In genomic region chr2:181678033-181678586, GRCh38 we compare ENCODE assay signal across 8 cellular contexts. TPM values are rescaled to one million over a fixed set of nuclear protein-coding genes. Genes with fewer than 3 reads are reported as not detected.
DNase-seq lines count a peak whose midpoint lies in the region; ATAC-seq, FAIRE-seq and TF ChIP-seq lines count a peak whose summit lies in the region.

No MANE protein-coding gene starts in this region.

- peaks cover 92% of the 10 kb centered on the region for H3K27me3 ChIP-seq in hepatocyte
- H3K27me3 ChIP-seq in spleen (replicated peaks in 1 of 7): peaks cover 14 to 87% (median 65%) of the 10 kb centered on the region in 7 donors

- H3K9me3 ChIP-seq in hepatocyte (ENCODE audit: low read depth) (no peaks in the 10 kb centered on the region), spleen (peaks cover 0 to 7% (median 0%) of the 10 kb centered on the region in 8 donors)

- intact Hi-C loops in spleen (cut with DNase I; ENCODE audit: low total_unique reads): no loop called here

- DNase-seq in RPMI7951 (ENCODE audit: low read depth): peak; percentile 66
- DNase-seq in activated naive CD8-positive, alpha-beta T cell treated with anti-CD3 and anti-CD28 coated beads, Interleukin-2, amount 50 U/mL, for 24 hours: peak; percentile 68
- peak; percentile 91 for DNase-seq in hepatocyte (ENCODE audit: low spot score)
- DNase-seq in spleen: peak; percentile 77
- DNase-seq in H54 (ENCODE audit: insufficient read length, low spot score): no peak
- DNase-seq in DMS114 treated with DMSO at 0.1 percent for 48 hours (lab: John Stamatoyannopoulos, UW; ENCODE audit: unreplicated experiment): no peak
- no peak for DNase-seq in omental fat pad (ENCODE audit: low spot score)

- peaks cover 38% of the 10 kb centered on the region for H3K4me1 Mint-ChIP-seq in activated naive CD8-positive, alpha-beta T cell treated with anti-CD3 and anti-CD28 coated beads, Interleukin-2, amount 50 U/mL, for 24 hours

- FAIRE-seq in H54 (lab: Jason Lieb, UNC): no peak

- H3K4me2 ChIP-seq in hepatocyte: no peak overlapping the region

- peaks cover 73% of the 10 kb centered on the region for H3K27me3 Mint-ChIP-seq in activated naive CD8-positive, alpha-beta T cell treated with anti-CD3 and anti-CD28 coated beads, Interleukin-2, amount 50 U/mL, for 24 hours

- WGBS in hepatocyte (ENCODE audit: low lambda C conversion rate, missing lambda C conversion rate): 28% methylated on average over 35 of the region's 35 CpGs
- 11 to 24% (median 14%) methylated on average over 34 to 35 of the region's 35 CpGs for WGBS in spleen, 5 donors

- H3K9me2 ChIP-seq in hepatocyte (replicated peaks; ENCODE audit: insufficient read depth): no peaks in the 10 kb centered on the region

- TF ChIP-seq POLR2A in spleen (IDR thresholded peaks at IDR 0.05): no peak
- no peak for TF ChIP-seq POLR2A in H54 (IDR thresholded peaks at IDR 0.05; ENCODE audit: low read depth, low read length)

- no peaks in the 10 kb centered on the region for H4K20me1 ChIP-seq in hepatocyte (ENCODE audit: insufficient read depth, poor library complexity, severe bottlenecking)

- peaks cover 5% of the 10 kb centered on the region for H3K4me1 ChIP-seq in hepatocyte (ENCODE audit: insufficient read depth)
- peaks cover 3 to 43% (median 31%) of the 10 kb centered on the region in 6 donors for H3K4me1 ChIP-seq in spleen

- H3K36me3 ChIP-seq in hepatocyte (replicated peaks; ENCODE audit: insufficient read depth, low read depth) (no peaks in the 10 kb centered on the region), spleen (no peaks in the 10 kb centered on the region)

- no peak overlapping the region for H3K4me3 Mint-ChIP-seq in activated naive CD8-positive, alpha-beta T cell treated with anti-CD3 and anti-CD28 coated beads, Interleukin-2, amount 50 U/mL, for 24 hours

- H3K4me3 ChIP-seq in hepatocyte (no peak overlapping the region), spleen (no peak overlapping the region)

- H3K27ac ChIP-seq in hepatocyte (no peak overlapping the region), spleen (no peak overlapping the region)

- no peak overlapping the region for H2AFZ ChIP-seq in hepatocyte

- no peaks in the 10 kb centered on the region for H3K79me2 ChIP-seq in hepatocyte

- H3K36me3 Mint-ChIP-seq in activated naive CD8-positive, alpha-beta T cell treated with anti-CD3 and anti-CD28 coated beads, Interleukin-2, amount 50 U/mL, for 24 hours (ENCODE audit: low read depth): peaks cover 5% of the 10 kb centered on the region

- peaks cover 6% of the 10 kb centered on the region for H3K9me3 Mint-ChIP-seq in activated naive CD8-positive, alpha-beta T cell treated with anti-CD3 and anti-CD28 coated beads, Interleukin-2, amount 50 U/mL, for 24 hours

- peak overlapping the region; percentile 60 for H3K27ac Mint-ChIP-seq in activated naive CD8-positive, alpha-beta T cell treated with anti-CD3 and anti-CD28 coated beads, Interleukin-2, amount 50 U/mL, for 24 hours

- ATAC-seq in GM21619 (IDR thresholded peaks at IDR 0.05; ENCODE audit: unreplicated experiment): peak; percentile 44
- peak; percentile 69 for ATAC-seq in activated naive CD8-positive, alpha-beta T cell treated with anti-CD3 and anti-CD28 coated beads, Interleukin-2, amount 50 U/mL, for 24 hours
- ATAC-seq in omental fat pad (ENCODE audit: low FRiP score): no peak

- TF ChIP-seq CTCF in hepatocyte (IDR thresholded peaks at IDR 0.05; ENCODE audit: poor library complexity) (no peak), spleen (IDR thresholded peaks at IDR 0.05 in 8 of 11, conservative IDR thresholded peaks at IDR 0.05 in 3 of 11) (no peak), omental fat pad (IDR thresholded peaks at IDR 0.05) (no peak)

RNA-seq across cellular contexts. Expression of gene NEUROD1, which starts 2.2 kb away (rescaled TPM):
- total RNA-seq in RPMI7951 (2014; rRNA removed; shearing (Covaris generic)): not detected in 2 replicates
- total RNA-seq in hepatocyte (0.60 and 1.3 TPM in 2 replicates), spleen (not detected), omental fat pad (not detected)
- polyA plus RNA-seq in hepatocyte (0.17 and 0.53 TPM in 2 replicates), spleen (under 1 TPM in 1 of 3 donors, not detected in 2; 0.10 TPM)

RNA-seq across cellular contexts. Expression of gene CERKL, which starts 21.2 kb away (rescaled TPM):
- 0.12 TPM in 1 of 2 replicates, not detected in the other for total RNA-seq in RPMI7951 (2014; rRNA removed; shearing (Covaris generic))
- total RNA-seq in hepatocyte (1.1 and 2.3 TPM in 2 replicates), spleen (1 to 10 TPM in 1 of 7 donors, under 1 TPM in 6; 0.27 to 1.4 (median 0.60) TPM), omental fat pad (not detected)
- polyA plus RNA-seq in hepatocyte (1.9 and 2.0 TPM in 2 replicates), spleen (1 to 10 TPM; 1.7 to 2.3 (median 1.9) TPM)

Comparison
In these comparisons a context has a peak if more than half of its experiments do, and no peak if none do; other contexts are left out.
1. DNase-seq: peak in RPMI7951 (single experiment), activated naive CD8-positive, alpha-beta T cell treated with anti-CD3 and anti-CD28 coated beads, Interleukin-2, amount 50 U/mL, for 24 hours (single experiment), hepatocyte (single experiment) and spleen (single experiment); none in H54 (single experiment), DMS114 treated with DMSO at 0.1 percent for 48 hours (single experiment) and omental fat pad (single experiment).